In the genomic region with DNA sequence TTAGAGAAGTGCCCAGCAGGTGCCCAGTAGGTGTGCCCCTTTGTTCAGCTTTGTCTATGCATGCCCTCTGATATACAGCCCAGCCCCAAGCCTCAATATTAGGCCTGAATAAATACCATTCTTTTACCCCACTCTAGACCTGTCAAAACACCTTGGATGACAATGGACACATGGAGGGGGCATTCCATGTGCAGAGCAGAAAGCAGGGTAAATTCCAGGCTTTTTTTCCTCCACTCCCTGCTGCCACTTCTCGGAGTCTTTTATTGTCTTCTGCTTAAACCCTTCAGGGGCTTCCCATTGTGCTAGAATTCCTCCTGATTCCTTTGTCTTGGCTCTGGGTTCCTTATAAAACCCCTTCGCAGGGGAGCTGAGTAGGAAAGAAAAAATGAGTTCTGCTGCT, we compare ENCODE assay signal across 2 cellular contexts.
TF ChIP-seq lines count a peak whose summit lies in the region.

No MANE protein-coding gene starts in this region.

TF ChIP-seq in WTC11, 78 proteins besides CTCF, POLR2A, EP300 and RAD21:
- TF ChIP-seq ZNF423 (CRISPR knock-in tag; IDR thresholded peaks at IDR 0.05): peak; percentile 52; the same call in 1 of the 2 replicates
- TF ChIP-seq, protein P1, sequence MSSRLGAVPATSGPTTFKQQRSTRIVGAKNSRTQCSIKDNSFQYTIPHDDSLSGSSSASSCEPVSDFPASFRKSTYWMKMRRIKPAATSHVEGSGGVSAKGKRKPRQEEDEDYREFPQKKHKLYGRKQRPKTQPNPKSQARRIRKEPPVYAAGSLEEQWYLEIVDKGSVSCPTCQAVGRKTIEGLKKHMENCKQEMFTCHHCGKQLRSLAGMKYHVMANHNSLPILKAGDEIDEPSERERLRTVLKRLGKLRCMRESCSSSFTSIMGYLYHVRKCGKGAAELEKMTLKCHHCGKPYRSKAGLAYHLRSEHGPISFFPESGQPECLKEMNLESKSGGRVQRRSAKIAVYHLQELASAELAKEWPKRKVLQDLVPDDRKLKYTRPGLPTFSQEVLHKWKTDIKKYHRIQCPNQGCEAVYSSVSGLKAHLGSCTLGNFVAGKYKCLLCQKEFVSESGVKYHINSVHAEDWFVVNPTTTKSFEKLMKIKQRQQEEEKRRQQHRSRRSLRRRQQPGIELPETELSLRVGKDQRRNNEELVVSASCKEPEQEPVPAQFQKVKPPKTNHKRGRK (CRISPR knock-in tag; IDR thresholded peaks at IDR 0.05; ENCODE audit: borderline replicate concordance): no peak

TF ChIP-seq in neural cell, 6 proteins besides CTCF, POLR2A, EP300 and RAD21:
- no peak for TF ChIP-seq EZH2 (IDR thresholded peaks at IDR 0.05; ENCODE audit: borderline replicate concordance, insufficient read depth, low read length, poor library complexity, severe bottlenecking)
- TF ChIP-seq, protein P2, sequence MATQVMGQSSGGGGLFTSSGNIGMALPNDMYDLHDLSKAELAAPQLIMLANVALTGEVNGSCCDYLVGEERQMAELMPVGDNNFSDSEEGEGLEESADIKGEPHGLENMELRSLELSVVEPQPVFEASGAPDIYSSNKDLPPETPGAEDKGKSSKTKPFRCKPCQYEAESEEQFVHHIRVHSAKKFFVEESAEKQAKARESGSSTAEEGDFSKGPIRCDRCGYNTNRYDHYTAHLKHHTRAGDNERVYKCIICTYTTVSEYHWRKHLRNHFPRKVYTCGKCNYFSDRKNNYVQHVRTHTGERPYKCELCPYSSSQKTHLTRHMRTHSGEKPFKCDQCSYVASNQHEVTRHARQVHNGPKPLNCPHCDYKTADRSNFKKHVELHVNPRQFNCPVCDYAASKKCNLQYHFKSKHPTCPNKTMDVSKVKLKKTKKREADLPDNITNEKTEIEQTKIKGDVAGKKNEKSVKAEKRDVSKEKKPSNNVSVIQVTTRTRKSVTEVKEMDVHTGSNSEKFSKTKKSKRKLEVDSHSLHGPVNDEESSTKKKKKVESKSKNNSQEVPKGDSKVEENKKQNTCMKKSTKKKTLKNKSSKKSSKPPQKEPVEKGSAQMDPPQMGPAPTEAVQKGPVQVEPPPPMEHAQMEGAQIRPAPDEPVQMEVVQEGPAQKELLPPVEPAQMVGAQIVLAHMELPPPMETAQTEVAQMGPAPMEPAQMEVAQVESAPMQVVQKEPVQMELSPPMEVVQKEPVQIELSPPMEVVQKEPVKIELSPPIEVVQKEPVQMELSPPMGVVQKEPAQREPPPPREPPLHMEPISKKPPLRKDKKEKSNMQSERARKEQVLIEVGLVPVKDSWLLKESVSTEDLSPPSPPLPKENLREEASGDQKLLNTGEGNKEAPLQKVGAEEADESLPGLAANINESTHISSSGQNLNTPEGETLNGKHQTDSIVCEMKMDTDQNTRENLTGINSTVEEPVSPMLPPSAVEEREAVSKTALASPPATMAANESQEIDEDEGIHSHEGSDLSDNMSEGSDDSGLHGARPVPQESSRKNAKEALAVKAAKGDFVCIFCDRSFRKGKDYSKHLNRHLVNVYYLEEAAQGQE (IDR thresholded peaks at IDR 0.05; ENCODE audit: borderline replicate concordance): peak; percentile 48
